In genomic region chr1:208835082-208835467, GRCh38 we compare ENCODE assay signal across 22 cellular contexts.
DNase-seq lines count a peak whose midpoint lies in the region; ATAC-seq and TF ChIP-seq lines count a peak whose summit lies in the region.
"Had no signal": no experiment of that assay in that cellular context is flagged by ENCODE, and none has a peak within 500 bp of the region (broad histone marks: within the 10 kb centered on the region; RNA-seq: fewer than 3 reads in every experiment).

No MANE protein-coding gene starts in this region.

- H3K9me3 Mint-ChIP-seq in mesothelial cell of epicardium = no peaks in the 10 kb centered on the region
- H3K9me3 Mint-ChIP-seq in activated CD4-positive, alpha-beta memory T cell treated with anti-CD3 and anti-CD28 coated beads for 36 hours = no peaks in the 10 kb centered on the region
- H3K9me3 Mint-ChIP-seq: natural killer cell treated with Interleukin-12 subunit alpha and Interleukin-12 subunit beta and Interleukin-15 and Interleukin-18, amount 100 ng/mL, for 72 hours had no signal

- DNase-seq in ELF-1 (ENCODE audit: low read depth, low spot score) = peak; percentile 34
- DNase-seq in NCI-H146 treated with DMSO at 0.1 percent for 48 hours (lab: John Stamatoyannopoulos, UW; ENCODE audit: unreplicated experiment) = peak; percentile 96
- DNase-seq in SHP77 (lab: John Stamatoyannopoulos, UW) = peak; percentile 43 to 47
- peak in 1 of 2 experiments; percentile 38 for DNase-seq in mesothelial cell of epicardium (ENCODE audit: low spot score in 2 of 2, unreplicated experiment in 2 of 2)
- DNase-seq in activated CD4-positive, alpha-beta memory T cell treated with anti-CD3 and anti-CD28 coated beads for 36 hours = no peak
- no peak for DNase-seq in GDM1 (lab: John Stamatoyannopoulos, UW)
- no peak for DNase-seq in left ventricle myocardium superior
- DNase-seq in NCI-H774 (lab: John Stamatoyannopoulos, UW) = no peak
- DNase-seq: activated CD4-positive, alpha-beta T cell treated with anti-CD3 and anti-CD28 coated beads for 36 hours; activated naive CD4-positive, alpha-beta T cell treated with Interleukin-2 at 50 U/mL for 16 hours; activated T-cell treated with anti-CD3 and anti-CD28 coated beads, Interleukin-2, amount 50 U/mL, for 48 hours; amniotic stem cell; head of caudate nucleus; left cardiac atrium; NCI-H2029 treated with DMSO at 0.1 percent for 48 hours; NCI-H82; PC-3; SIG-M5; stimulated activated CD4-positive, alpha-beta T cell treated with anti-CD3 and anti-CD28 coated beads, Interleukin-1b, Interleukin-23, amount 100 ng/mL, for 48 hours; T-helper 1 cell; uterus had no signal

- H3K4me3 Mint-ChIP-seq in mesothelial cell of epicardium = peak overlapping the region; percentile 10
- no peak overlapping the region for H3K4me3 Mint-ChIP-seq in activated CD4-positive, alpha-beta memory T cell treated with anti-CD3 and anti-CD28 coated beads for 36 hours
- H3K4me3 Mint-ChIP-seq: activated CD4-positive, alpha-beta T cell treated with anti-CD3 and anti-CD28 coated beads for 36 hours; natural killer cell treated with Interleukin-12 subunit alpha and Interleukin-12 subunit beta and Interleukin-15 and Interleukin-18, amount 100 ng/mL, for 72 hours had no signal

- H3K27ac Mint-ChIP-seq in mesothelial cell of epicardium = peak overlapping the region; percentile 47
- no peak overlapping the region for H3K27ac Mint-ChIP-seq in activated CD4-positive, alpha-beta memory T cell treated with anti-CD3 and anti-CD28 coated beads for 36 hours
- H3K27ac Mint-ChIP-seq: activated CD4-positive, alpha-beta T cell treated with anti-CD3 and anti-CD28 coated beads for 36 hours; natural killer cell treated with Interleukin-12 subunit alpha and Interleukin-12 subunit beta and Interleukin-15 and Interleukin-18, amount 100 ng/mL, for 72 hours had no signal

- H3K36me3 Mint-ChIP-seq in mesothelial cell of epicardium = no peaks in the 10 kb centered on the region
- no peaks in the 10 kb centered on the region for H3K36me3 Mint-ChIP-seq in activated CD4-positive, alpha-beta memory T cell treated with anti-CD3 and anti-CD28 coated beads for 36 hours
- H3K36me3 Mint-ChIP-seq: natural killer cell treated with Interleukin-12 subunit alpha and Interleukin-12 subunit beta and Interleukin-15 and Interleukin-18, amount 100 ng/mL, for 72 hours had no signal

- CTCF ChIA-PET in activated CD4-positive, alpha-beta memory T cell treated with anti-CD3 and anti-CD28 coated beads for 36 hours (lab: Charles Lee) = no interaction called here

- peaks cover 22% of the 10 kb centered on the region for H3K27me3 Mint-ChIP-seq in mesothelial cell of epicardium (ENCODE audit: low read depth)
- H3K27me3 Mint-ChIP-seq in activated CD4-positive, alpha-beta memory T cell treated with anti-CD3 and anti-CD28 coated beads for 36 hours = no peaks in the 10 kb centered on the region
- H3K27me3 Mint-ChIP-seq: natural killer cell treated with Interleukin-12 subunit alpha and Interleukin-12 subunit beta and Interleukin-15 and Interleukin-18, amount 100 ng/mL, for 72 hours had no signal

- no peak for ATAC-seq in left ventricle myocardium superior
- ATAC-seq: activated CD4-positive, alpha-beta T cell treated with anti-CD3 and anti-CD28 coated beads for 36 hours; left cardiac atrium; natural killer cell treated with Interleukin-12 subunit alpha and Interleukin-12 subunit beta and Interleukin-15 and Interleukin-18, amount 100 ng/mL, for 72 hours; PC-3 had no signal

- peaks cover 31% of the 10 kb centered on the region for H3K4me1 Mint-ChIP-seq in mesothelial cell of epicardium
- no peaks in the 10 kb centered on the region for H3K4me1 Mint-ChIP-seq in activated CD4-positive, alpha-beta memory T cell treated with anti-CD3 and anti-CD28 coated beads for 36 hours (ENCODE audit: low read depth)
- H3K4me1 Mint-ChIP-seq: activated CD4-positive, alpha-beta T cell treated with anti-CD3 and anti-CD28 coated beads for 36 hours had no signal

- TF ChIP-seq CTCF in mesothelial cell of epicardium (IDR thresholded peaks at IDR 0.05; ENCODE audit: unreplicated experiment) = no peak

- intact Hi-C loops in activated CD4-positive, alpha-beta memory T cell treated with anti-CD3 and anti-CD28 coated beads for 36 hours (cut with micrococcal nuclease) = no loop called here
- intact Hi-C loops in left ventricle myocardium superior (cut with micrococcal nuclease) = no loop called here

- POLR2A ChIA-PET in activated CD4-positive, alpha-beta memory T cell treated with anti-CD3 and anti-CD28 coated beads for 36 hours (lab: Charles Lee) = no interaction called here

Comparison
In these comparisons a context has a peak if more than half of its experiments do, and no peak if none do; other contexts are left out.
1. DNase-seq: peak in ELF-1 (single experiment), NCI-H146 treated with DMSO at 0.1 percent for 48 hours (single experiment) and SHP77 (2 of 2); none in activated CD4-positive, alpha-beta memory T cell treated with anti-CD3 and anti-CD28 coated beads for 36 hours (single experiment), GDM1 (single experiment), left ventricle myocardium superior (single experiment) and NCI-H774 (single experiment).